Comparison of ENCODE assay signal across 1 cellular context in the genomic region with DNA sequence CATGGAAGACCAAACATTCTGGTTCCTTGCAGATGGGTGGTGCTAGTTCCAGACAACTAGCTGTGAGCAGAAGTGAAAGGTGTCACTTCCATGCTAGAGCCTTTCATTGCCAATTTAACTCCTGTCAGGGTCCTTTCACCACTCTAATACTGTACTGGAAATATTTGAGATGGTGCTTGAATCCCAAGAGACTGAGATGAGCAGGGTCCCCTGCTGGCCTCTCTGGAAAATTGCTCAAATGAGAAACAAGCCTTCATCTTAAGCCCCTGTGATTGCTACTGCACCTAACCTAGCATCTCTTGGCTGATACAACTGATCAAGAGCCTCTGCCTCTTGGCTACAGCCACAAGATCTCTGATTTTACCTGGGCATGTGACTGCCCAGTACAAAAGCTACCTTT.
TF ChIP-seq lines count a peak whose summit lies in the region.

No MANE protein-coding gene starts in this region.

TF ChIP-seq in HepG2, 621 proteins besides CTCF, POLR2A, EP300 and RAD21:
- no peak for TF ChIP-seq ZNF501 (CRISPR knock-in tag; IDR thresholded peaks at IDR 0.05)
- peak; percentile 27 for TF ChIP-seq XRCC5 (optimal IDR thresholded peaks at IDR 0.05; ENCODE audit: low read length)
- no peak for TF ChIP-seq TEAD2 (CRISPR knock-in tag; IDR thresholded peaks at IDR 0.05)
- TF ChIP-seq STAG1 (CRISPR knock-in tag; IDR thresholded peaks at IDR 0.05) = 0 out of 2 replicates have a peak, but pooled peaks have one; percentile 16
TF ChIP-seq in HepG2: peak in this region for 2.
